Comparison of ENCODE assay signal across 1 cellular context in the genomic region with DNA sequence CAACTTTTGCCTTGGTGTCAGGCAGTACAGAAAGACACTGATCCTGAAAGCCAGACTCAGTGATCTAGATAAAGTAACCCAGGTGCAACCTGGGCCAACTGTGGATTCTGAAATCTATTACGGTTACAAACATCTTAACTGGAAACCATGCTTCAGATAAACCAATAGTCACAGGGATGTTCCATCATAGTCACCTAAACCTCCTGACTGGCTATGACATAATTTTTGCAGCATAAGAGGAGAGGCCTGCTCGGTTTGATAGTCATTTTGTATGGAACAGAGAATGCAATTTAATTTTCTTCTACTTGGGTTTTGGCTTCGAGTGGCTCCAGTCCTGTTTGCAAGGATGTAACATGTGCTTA.
TF ChIP-seq lines count a peak whose summit lies in the region.

No MANE protein-coding gene starts in this region.

TF ChIP-seq in neural cell, 6 proteins besides CTCF, POLR2A, EP300 and RAD21 (continued from another document):
- TF ChIP-seq REST (IDR thresholded peaks at IDR 0.05; ENCODE audit: borderline replicate concordance) (no peak), SMC3 (conservative IDR thresholded peaks at IDR 0.05; ENCODE audit: poor library complexity) (no peak), TAF1 (IDR thresholded peaks at IDR 0.05; ENCODE audit: low read depth) (no peak), EZH2 (IDR thresholded peaks at IDR 0.05; ENCODE audit: borderline replicate concordance, insufficient read depth, low read length, poor library complexity, severe bottlenecking) (no peak)
